In genomic region chr3:149247929-149248691, GRCh38 we compare ENCODE assay signal across 8 cellular contexts. TPM values are rescaled to one million over a fixed set of nuclear protein-coding genes. Genes with fewer than 3 reads are reported as not detected.
A peak's percentile ranks its signal among the peaks of the same experiment; 100 is the strongest.
DNase-seq lines count a peak whose midpoint lies in the region; ATAC-seq and TF ChIP-seq lines count a peak whose summit lies in the region.

No MANE protein-coding gene starts in this region.

- H3K4me1 ChIP-seq in cardiac muscle cell (ENCODE audit: low read depth): peaks cover 18% of the 10 kb centered on the region

- H3K4me1 Mint-ChIP-seq in activated B cell treated with CpG ODN at 0.5 μM for 24 hours (peaks cover 66% of the 10 kb centered on the region), osteocyte (ENCODE audit: unreplicated experiment) (peaks cover 49% of the 10 kb centered on the region)

- TF ChIP-seq CTCF in cardiac muscle cell (IDR thresholded peaks at IDR 0.05; ENCODE audit: low read depth, low read length) (no peak), activated B cell treated with CpG ODN at 0.5 μM for 24 hours (IDR thresholded peaks at IDR 0.05) (no peak), osteocyte (IDR thresholded peaks at IDR 0.05) (no peak)

- H3K9me3 Mint-ChIP-seq in activated B cell treated with CpG ODN at 0.5 μM for 24 hours (no peaks in the 10 kb centered on the region), osteocyte (ENCODE audit: unreplicated experiment) (no peaks in the 10 kb centered on the region)

- H3K27me3 Mint-ChIP-seq in activated B cell treated with CpG ODN at 0.5 μM for 24 hours: no peaks in the 10 kb centered on the region
- H3K27me3 Mint-ChIP-seq in osteocyte (ENCODE audit: unreplicated experiment): no peaks in the 10 kb centered on the region

- no peaks in the 10 kb centered on the region for H3K36me3 ChIP-seq in cardiac muscle cell

- CTCF ChIA-PET in activated B cell treated with CpG ODN at 0.5 μM for 24 hours (lab: Charles Lee): no interaction called here

- no peak overlapping the region for H3K4me3 ChIP-seq in cardiac muscle cell

- H3K27me3 ChIP-seq in cardiac muscle cell: no peaks in the 10 kb centered on the region

- H3K9me3 ChIP-seq in cardiac muscle cell (ENCODE audit: low read depth): no peaks in the 10 kb centered on the region

- H3K36me3 Mint-ChIP-seq in activated B cell treated with CpG ODN at 0.5 μM for 24 hours (ENCODE audit: low read depth): no peaks in the 10 kb centered on the region
- H3K36me3 Mint-ChIP-seq in osteocyte (ENCODE audit: unreplicated experiment): no peaks in the 10 kb centered on the region

- ATAC-seq in left cardiac atrium: no peak
- peak; percentile 43 for ATAC-seq in HG03060 (IDR thresholded peaks at IDR 0.05; ENCODE audit: low read depth, unreplicated experiment)
- ATAC-seq in activated B cell treated with CpG ODN at 0.5 μM for 24 hours (ENCODE audit: low read depth): peak; percentile 68

- intact Hi-C loops in left cardiac atrium (cut with DNase I): loop anchor here in 1 of 2 donors (10.0 kb wide), 1 partner anchor 63 kb away; no protein-coding TSS in a partner anchor
- intact Hi-C loops in activated B cell treated with CpG ODN at 0.5 μM for 24 hours (cut with micrococcal nuclease): loop anchor here (1.0 to 10.0 kb wide), 5 partner anchors 19 to 1517 kb away; partner anchors contain the start of genes GYG1 and SIAH2
- intact Hi-C loops in posterior vena cava (cut with DNase I): no loop called here

- DNase-seq in cardiac muscle cell (ENCODE audit: low read depth in 1 of 2, low spot score in 1 of 2) (peak; percentile 28 to 49), left cardiac atrium (no peak), activated B cell treated with CpG ODN at 0.5 μM for 24 hours (no peak), osteocyte (ENCODE audit: extremely low spot score, unreplicated experiment) (no peak), posterior vena cava (ENCODE audit: low spot score) (no peak), NCI-H524 (lab: John Stamatoyannopoulos, UW) (no peak), Ammon's horn (ENCODE audit: low spot score) (no peak)

- peak overlapping the region; percentile 75 for H3K27ac Mint-ChIP-seq in activated B cell treated with CpG ODN at 0.5 μM for 24 hours
- peak overlapping the region; percentile 52 for H3K27ac Mint-ChIP-seq in osteocyte (ENCODE audit: unreplicated experiment)

- POLR2A ChIA-PET in activated B cell treated with CpG ODN at 0.5 μM for 24 hours (lab: Charles Lee): no interaction called here

- peak overlapping the region; percentile 76 for H3K27ac ChIP-seq in cardiac muscle cell

- peak overlapping the region; percentile 67 for H3K4me3 Mint-ChIP-seq in activated B cell treated with CpG ODN at 0.5 μM for 24 hours
- no peak overlapping the region for H3K4me3 Mint-ChIP-seq in osteocyte (ENCODE audit: unreplicated experiment)

RNA-seq across cellular contexts. Expression of gene CP, which starts 26.5 kb away (rescaled TPM):
- 0.12 TPM in 1 of 2 replicates, not detected in the other for total RNA-seq in cardiac muscle cell
- polyA plus RNA-seq in cardiac muscle cell: not detected in 2 replicates
- total RNA-seq in left cardiac atrium: 10 to 100 TPM; 13.9 to 35.6 TPM
- total RNA-seq in activated B cell treated with CpG ODN at 0.5 μM for 24 hours: not detected in 2 replicates
- 0.32 TPM in 1 of 2 replicates, not detected in the other for total RNA-seq in osteocyte
- 10 to 100 TPM; 13.7 to 41.3 TPM for total RNA-seq in posterior vena cava

Comparison
In these comparisons a context has a peak if more than half of its experiments do, and no peak if none do; other contexts are left out.
1. DNase-seq: peak in cardiac muscle cell (2 of 2); none in left cardiac atrium (single experiment), activated B cell treated with CpG ODN at 0.5 μM for 24 hours (single experiment), osteocyte (single experiment), posterior vena cava (single experiment), NCI-H524 (0 of 2) and Ammon's horn (single experiment).
2. RNA of gene CP, which starts 26.5 kb away (total RNA-seq): 13.7 to 41.3 TPM in posterior vena cava and 13.9 to 35.6 TPM in left cardiac atrium; 0.32 TPM in osteocyte, 0.12 TPM in cardiac muscle cell and not detected in activated B cell treated with CpG ODN at 0.5 μM for 24 hours; every median in the first group is over 10 times any median in the second.
3. ATAC-seq: peak in HG03060 (single experiment) and activated B cell treated with CpG ODN at 0.5 μM for 24 hours (single experiment); none in left cardiac atrium (0 of 2).